26 cellular contexts compared by ENCODE assay signal in the genomic region with DNA sequence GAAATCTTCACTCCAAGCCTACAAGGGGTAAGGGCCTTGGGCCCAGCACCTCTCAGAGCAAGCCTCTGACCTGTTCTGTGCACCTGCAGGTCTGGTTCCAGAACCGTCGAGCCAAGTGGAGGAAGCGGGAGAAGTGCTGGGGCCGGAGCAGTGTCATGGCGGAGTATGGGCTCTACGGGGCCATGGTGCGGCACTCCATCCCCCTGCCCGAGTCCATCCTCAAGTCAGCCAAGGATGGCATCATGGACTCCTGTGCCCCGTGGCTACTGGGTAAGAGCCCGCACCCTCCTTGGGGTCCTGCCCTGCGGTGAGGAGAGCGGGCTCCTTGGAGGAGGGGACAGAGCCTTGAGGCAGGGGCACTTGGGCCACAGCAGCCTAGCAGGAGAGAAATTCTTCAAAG. TPM values are rescaled to one million over a fixed set of nuclear protein-coding genes. Genes with fewer than 3 reads are reported as not detected.
"Had no signal": no experiment of that assay in that cellular context is flagged by ENCODE, and none has a peak within 500 bp of the region (broad histone marks: within the 10 kb centered on the region; RNA-seq: fewer than 3 reads in every experiment).

No MANE protein-coding gene starts in this region.

- H3K27me3 ChIP-seq: breast epithelium, suprapubic skin had no signal

- FAIRE-seq: TTC549 had no signal

- H3K36me3 Mint-ChIP-seq: natural killer cell had no signal

- H3K36me3 ChIP-seq: ascending aorta, breast epithelium, gastroesophageal sphincter, heart left ventricle, SJSA1, suprapubic skin, transverse colon had no signal

- H3K4me3 Mint-ChIP-seq: activated CD8-positive, alpha-beta T cell treated with anti-CD3 and anti-CD28 coated beads for 36 hours; natural killer cell had no signal

- H3K27ac ChIP-seq: ascending aorta, breast epithelium, coronary artery, gastroesophageal sphincter, heart left ventricle, SJSA1, suprapubic skin, transverse colon had no signal

- H3K4me1 ChIP-seq: breast epithelium had no signal

- H3K9me3 Mint-ChIP-seq: activated CD8-positive, alpha-beta T cell treated with anti-CD3 and anti-CD28 coated beads for 36 hours; natural killer cell; stimulated activated naive CD8-positive, alpha-beta T cell treated with anti-CD3 and anti-CD28 coated beads, Interleukin-15, amount 100 ng/mL, for 72 hours; T-helper 2 cell treated with Interferon-gamma antibody and Interleukin-4, amounts not matched to agents 5 μg/mL and 100 μg/mL, for 36 hours had no signal

- DNase-seq: activated CD4-positive, alpha-beta T cell treated with anti-CD3 and anti-CD28 coated beads for 4 hours; activated CD8-positive, alpha-beta T cell treated with anti-CD3 and anti-CD28 coated beads for 36 hours; activated naive CD4-positive, alpha-beta T cell treated with anti-CD3 and anti-CD28 coated beads, Interleukin-2, amount 50 U/mL, for 16 hours; activated T-cell treated with anti-CD3 and anti-CD28 coated beads, Interleukin-2, amount 50 U/mL, for 1 hour; heart left ventricle; mesenchymal stem cell; natural killer cell; right cardiac atrium; stimulated activated naive CD8-positive, alpha-beta T cell treated with anti-CD3 and anti-CD28 coated beads, Interleukin-15, amount 100 ng/mL, for 72 hours; transverse colon had no signal

- H3K27ac Mint-ChIP-seq: activated CD8-positive, alpha-beta T cell treated with anti-CD3 and anti-CD28 coated beads for 36 hours; natural killer cell; progenitor cell of endocrine pancreas; T-helper 2 cell treated with Interferon-gamma antibody and Interleukin-4, amounts not matched to agents 5 μg/mL and 100 μg/mL, for 36 hours had no signal

- ATAC-seq: activated CD8-positive, alpha-beta T cell treated with anti-CD3 and anti-CD28 coated beads for 36 hours; esophagus mucosa; gastroesophageal sphincter; heart left ventricle; natural killer cell; stimulated activated naive CD8-positive, alpha-beta T cell treated with anti-CD3 and anti-CD28 coated beads, Interleukin-15, amount 100 ng/mL, for 72 hours had no signal

- H3K9me3 ChIP-seq: ascending aorta, breast epithelium, gastroesophageal sphincter, heart left ventricle, SJSA1, suprapubic skin, transverse colon had no signal

- H3K4me3 ChIP-seq: ascending aorta, breast epithelium, coronary artery, gastroesophageal sphincter, heart left ventricle, SJSA1, suprapubic skin, transverse colon had no signal

RNA-seq across cellular contexts. Expression of gene VSX2, which starts 20.3 kb away (rescaled TPM):
- total RNA-seq: activated CD8-positive, alpha-beta T cell treated with anti-CD3 and anti-CD28 coated beads for 36 hours; ascending aorta; breast epithelium; esophagus mucosa; gastroesophageal sphincter; kidney epithelial cell; liver; mucosa of gallbladder; natural killer cell; omental fat pad; progenitor cell of endocrine pancreas; right cardiac atrium; SJSA1; skeletal muscle tissue; suprapubic skin; transverse colon had no signal
- polyA plus RNA-seq: adipose tissue, heart left ventricle, liver, right cardiac atrium had no signal
